In the genomic region with DNA sequence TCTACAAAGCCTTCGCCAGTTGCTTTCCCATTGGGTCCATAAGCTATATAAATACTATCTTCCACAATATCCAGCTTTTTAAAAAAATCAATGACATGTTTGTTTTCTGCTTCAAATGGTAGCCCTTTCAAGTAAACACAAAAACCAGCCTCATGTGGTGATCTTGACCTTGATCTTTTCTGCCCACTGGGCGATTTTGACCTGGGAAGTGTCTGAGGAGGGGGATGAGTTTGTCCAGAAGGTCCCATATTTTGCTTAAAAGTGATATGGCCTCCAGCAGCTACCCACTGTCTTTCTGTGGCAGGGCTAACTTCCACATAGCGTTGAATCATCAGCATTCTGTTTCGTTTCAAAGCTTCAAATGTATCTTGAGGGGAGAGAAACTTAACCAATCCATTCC, we compare ENCODE assay signal across 17 cellular contexts. TPM values are rescaled to one million over a fixed set of nuclear protein-coding genes. Genes with fewer than 3 reads are reported as not detected.
A peak's percentile ranks its signal among the peaks of the same experiment; 100 is the strongest.
DNase-seq lines count a peak whose midpoint lies in the region; ATAC-seq, FAIRE-seq and TF ChIP-seq lines count a peak whose summit lies in the region.
"Had no signal": no experiment of that assay in that cellular context is flagged by ENCODE, and none has a peak within 500 bp of the region (broad histone marks: within the 10 kb centered on the region; RNA-seq: fewer than 3 reads in every experiment).

No MANE protein-coding gene starts in this region.

- no peak for TF ChIP-seq EP300 in GM12878 (IDR thresholded peaks at IDR 0.05; ENCODE audit: borderline replicate concordance in 1 of 2, control insufficient read depth in 1 of 2, low read depth in 2 of 2, low read length in 2 of 2)

- H3K27me3 ChIP-seq in A673 (replicated peaks; ENCODE audit: insufficient read depth, low read depth, low read length, poor library complexity) = no peaks in the 10 kb centered on the region
- H3K27me3 ChIP-seq in HCT116 (ENCODE audit: insufficient read depth, low read length) = no peaks in the 10 kb centered on the region
- H3K27me3 ChIP-seq in GM12878 (replicated peaks in 1 of 2; ENCODE audit: control insufficient read depth in 2 of 2, insufficient read depth in 2 of 2, low read length in 1 of 2) = no peaks in the 10 kb centered on the region
- H3K27me3 ChIP-seq in ascending aorta = no peaks in the 10 kb centered on the region

- POLR2A ChIA-PET in A673 (lab: Charles Lee; ENCODE audit: low non-redundant PET) (no interaction called here), HCT116 (lab: Charles Lee) (no interaction called here), GM12878 (lab: Charles Lee) (interaction anchor here (0.7 kb wide), 1 partner anchor 88 kb away, joined by 3 read pairs; the partner anchor contains the start of gene RBM39)

- H3K36me3 ChIP-seq in A673 (ENCODE audit: insufficient read depth, low read length, poor library complexity, severe bottlenecking) (peaks cover 67% of the 10 kb centered on the region), HCT116 (ENCODE audit: control insufficient read depth in 1 of 2, insufficient read depth in 2 of 2, low read length in 2 of 2) (peaks cover 14 to 56% of the 10 kb centered on the region in 2 experiments), GM12878 (ENCODE audit: control insufficient read depth in 2 of 2, insufficient read depth in 2 of 2, low read length in 1 of 2) (peaks cover 19 to 30% of the 10 kb centered on the region in 2 experiments), ascending aorta (peaks cover 18 to 29% of the 10 kb centered on the region in 2 donors)

- SMC1A ChIA-PET in GM12878 (lab: Charles Lee; ENCODE audit: uncharacterized antibody, unreplicated experiment) = interaction anchor here (1.1 kb wide), 1 partner anchor 81 kb away, joined by 3 read pairs; no protein-coding TSS in a partner anchor

- WGBS in GM12878 (ENCODE audit: insufficient coverage, insufficient replicate concordance, low lambda C conversion rate, missing lambda C conversion rate) = 97% methylated on average over 4 of the region's 4 CpGs

- H3K36me3 Mint-ChIP-seq in activated T-helper 1 cell treated with anti-CD3 and anti-CD28 coated beads, Interleukin-12 subunit alpha, Interleukin-12 subunit beta, Interleukin-2, Interleukin-4 antibody, amounts not matched to agents 30 ng/mL and 10 ng/mL and 1 ng/mL, durations not matched to agents 14 hours and 24 hours and 36 hours (ENCODE audit: low read depth) = peaks cover 23% of the 10 kb centered on the region

- intact Hi-C loops in A673 (cut with micrococcal nuclease; ENCODE audit: unreplicated experiment) = no loop called here
- intact Hi-C loops in HCT116 (cut with micrococcal nuclease) = no loop called here
- intact Hi-C loops in GM12878 (cut with micrococcal nuclease; ENCODE audit: unreplicated experiment) = no loop called here
- intact Hi-C loops in ascending aorta (cut with DNase I) = no loop called here
- intact Hi-C loops in activated T-helper 1 cell treated with anti-CD3 and anti-CD28 coated beads, Interleukin-12 subunit alpha, Interleukin-12 subunit beta, Interleukin-2, Interleukin-4 antibody, amounts not matched to agents 30 ng/mL and 10 ng/mL and 1 ng/mL, durations not matched to agents 14 hours and 24 hours and 36 hours (cut with micrococcal nuclease) = no loop called here

- in situ Hi-C loops in GM12878 (cut with MboI) = no loop called here

- TF ChIP-seq POLR2A in HCT116 (IDR thresholded peaks at IDR 0.05; ENCODE audit: borderline replicate concordance, extremely low read depth, insufficient read depth, insufficient read length) = no peak
- no peak; the same call in 1 of the 2 replicates for TF ChIP-seq POLR2A in GM12878 (IDR thresholded peaks at IDR 0.05; ENCODE audit: low read depth, low read length)

- no peak overlapping the region for H2AFZ ChIP-seq in HCT116 (ENCODE audit: low read depth, low read length, poor library complexity, severe bottlenecking)
- no peak overlapping the region for H2AFZ ChIP-seq in GM12878 (ENCODE audit: control insufficient read depth, low read depth, low read length)
- H2AFZ ChIP-seq: GM23338 had no signal

- H4K20me1 ChIP-seq in HCT116 (ENCODE audit: insufficient read depth) (peaks cover 74% of the 10 kb centered on the region), GM12878 (ENCODE audit: control insufficient read depth, insufficient read depth) (peaks cover 10% of the 10 kb centered on the region)

- H3K4me3 Mint-ChIP-seq in activated T-helper 1 cell treated with anti-CD3 and anti-CD28 coated beads, Interleukin-12 subunit alpha, Interleukin-12 subunit beta, Interleukin-2, Interleukin-4 antibody, amounts not matched to agents 30 ng/mL and 10 ng/mL and 1 ng/mL, durations not matched to agents 14 hours and 24 hours and 36 hours = no peak overlapping the region
- H3K4me3 Mint-ChIP-seq: B cell; CD4-positive, alpha-beta T cell; GM23338 had no signal

- CTCF ChIA-PET in A673 (lab: Charles Lee) (no interaction called here), HCT116 (lab: Charles Lee) (no interaction called here), GM12878 (lab: Yijun Ruan, JAX) (interaction anchor here (1.2 kb wide), 1 partner anchor 36 kb away, joined by 4 read pairs; no protein-coding TSS in a partner anchor)

- H3K27ac ChIP-seq in A673 (ENCODE audit: low read depth, low read length, poor library complexity, severe bottlenecking) (no peak overlapping the region), HCT116 (ENCODE audit: low read depth, low read length) (no peak overlapping the region), GM12878 (ENCODE audit: control insufficient read depth, insufficient read depth) (no peak overlapping the region), ascending aorta (no peak overlapping the region)

- peaks cover 100% of the 10 kb centered on the region for H3K79me2 ChIP-seq in HCT116 (ENCODE audit: insufficient read depth, low read length)
- peaks cover 84% of the 10 kb centered on the region for H3K79me2 ChIP-seq in GM12878 (ENCODE audit: control insufficient read depth, insufficient read depth, low read length)

- H3K4me3 ChIP-seq in A673 (ENCODE audit: low read depth, low read length, poor library complexity, severe bottlenecking) = no peak overlapping the region
- no peak overlapping the region for H3K4me3 ChIP-seq in HCT116 (replicated peaks in 1 of 2; ENCODE audit: low read depth in 1 of 2, low read length in 2 of 2)
- no peak overlapping the region for H3K4me3 ChIP-seq in GM12878
- H3K4me3 ChIP-seq in ascending aorta = no peak overlapping the region
- H3K4me3 ChIP-seq: GM23338 had no signal

- H3K27ac Mint-ChIP-seq in activated T-helper 1 cell treated with anti-CD3 and anti-CD28 coated beads, Interleukin-12 subunit alpha, Interleukin-12 subunit beta, Interleukin-2, Interleukin-4 antibody, amounts not matched to agents 30 ng/mL and 10 ng/mL and 1 ng/mL, durations not matched to agents 14 hours and 24 hours and 36 hours = no peak overlapping the region
- H3K27ac Mint-ChIP-seq: B cell; CD4-positive, alpha-beta T cell; GM23338 had no signal

- no peak for TF ChIP-seq RAD21 in HCT116 (IDR thresholded peaks at IDR 0.05; ENCODE audit: low read depth)
- no peak for TF ChIP-seq RAD21 in GM12878 (IDR thresholded peaks at IDR 0.05; ENCODE audit: insufficient read depth, low read depth, low read length)

- H3K4me2 ChIP-seq in HCT116 (ENCODE audit: low read length) (no peak overlapping the region), GM12878 (ENCODE audit: control insufficient read depth, insufficient read depth) (no peak overlapping the region)
- H3K4me2 ChIP-seq: GM23338 had no signal

- no peaks in the 10 kb centered on the region for H3K27me3 Mint-ChIP-seq in activated T-helper 1 cell treated with anti-CD3 and anti-CD28 coated beads, Interleukin-12 subunit alpha, Interleukin-12 subunit beta, Interleukin-2, Interleukin-4 antibody, amounts not matched to agents 30 ng/mL and 10 ng/mL and 1 ng/mL, durations not matched to agents 14 hours and 24 hours and 36 hours (ENCODE audit: insufficient read depth)
- H3K27me3 Mint-ChIP-seq: B cell; CD4-positive, alpha-beta T cell had no signal

- H3K9ac ChIP-seq in HCT116 (ENCODE audit: low read length) = no peak overlapping the region
- no peak overlapping the region for H3K9ac ChIP-seq in GM12878 (ENCODE audit: control insufficient read depth, insufficient read depth, low read length)

- no peaks in the 10 kb centered on the region for H3K9me3 Mint-ChIP-seq in activated T-helper 1 cell treated with anti-CD3 and anti-CD28 coated beads, Interleukin-12 subunit alpha, Interleukin-12 subunit beta, Interleukin-2, Interleukin-4 antibody, amounts not matched to agents 30 ng/mL and 10 ng/mL and 1 ng/mL, durations not matched to agents 14 hours and 24 hours and 36 hours
- H3K9me3 Mint-ChIP-seq: CD4-positive, alpha-beta T cell; GM23338 had no signal

- FAIRE-seq in GM12878 (lab: Jason Lieb, UNC) = no peak
- FAIRE-seq: D721Med, G401.6, GM12892 had no signal

- H3K4me1 ChIP-seq in A673 (ENCODE audit: insufficient read depth, low read length, poor library complexity, severe bottlenecking) (peaks cover 10% of the 10 kb centered on the region), HCT116 (ENCODE audit: control insufficient read depth in 1 of 2, insufficient read depth in 2 of 2, low read length in 2 of 2) (no peaks in the 10 kb centered on the region), GM12878 (ENCODE audit: control insufficient read depth, insufficient read depth, low read length) (no peaks in the 10 kb centered on the region), ascending aorta (peaks cover 4 to 36% of the 10 kb centered on the region in 2 donors)

- peaks cover 28% of the 10 kb centered on the region for H3K4me1 Mint-ChIP-seq in activated T-helper 1 cell treated with anti-CD3 and anti-CD28 coated beads, Interleukin-12 subunit alpha, Interleukin-12 subunit beta, Interleukin-2, Interleukin-4 antibody, amounts not matched to agents 30 ng/mL and 10 ng/mL and 1 ng/mL, durations not matched to agents 14 hours and 24 hours and 36 hours (ENCODE audit: low read depth)

- BruUV-seq in A673 (replicated peaks; lab: Mats Ljungman, UMichigan) = TSS peak; percentile 4
- TSS peak; percentile 4 for BruUV-seq in HCT116 (replicated peaks; lab: Mats Ljungman, UMichigan)
- TSS peak; percentile 24 for BruUV-seq in GM12878 (replicated peaks; lab: Mats Ljungman, UMichigan)

- TF ChIP-seq CTCF in A673 (conservative IDR thresholded peaks at IDR 0.05; ENCODE audit: low read depth, low read length) (no peak), HCT116 (IDR thresholded peaks at IDR 0.05 in 2 of 3, conservative IDR thresholded peaks at IDR 0.05 in 1 of 3; ENCODE audit: borderline replicate concordance in 1 of 3, insufficient read depth in 1 of 3, low read depth in 2 of 3, low read length in 2 of 3) (no peak), GM12878 (IDR thresholded peaks at IDR 0.05 in 2 of 3, conservative IDR thresholded peaks at IDR 0.05 in 1 of 3; ENCODE audit: control insufficient read depth in 2 of 3, extremely low read depth in 1 of 3, insufficient read depth in 1 of 3, low read depth in 3 of 3, low read length in 3 of 3) (no peak), ascending aorta (IDR thresholded peaks at IDR 0.05) (no peak)

- DNase-seq in A673 (ENCODE audit: low spot score) (no peak), HCT116 (ENCODE audit: low read depth, low spot score) (no peak), GM12878 (ENCODE audit: low read depth, low spot score) (no peak), NCI-H524 (lab: John Stamatoyannopoulos, UW) (no peak), ascending aorta (ENCODE audit: low spot score in 2 of 2) (no peak)
- no peak for DNase-seq in activated T-helper 1 cell treated with anti-CD3 and anti-CD28 coated beads, Interleukin-12 subunit alpha, Interleukin-12 subunit beta, Interleukin-2, Interleukin-4 antibody, amounts not matched to agents 30 ng/mL and 10 ng/mL and 1 ng/mL, durations not matched to agents 14 hours and 24 hours and 36 hours (ENCODE audit: low spot score)
- DNase-seq: C1 segment of cervical spinal cord; CD4-positive, alpha-beta T cell; DMS153; DMS79 treated with DMSO at 0.1 percent for 48 hours; EL; H7 had no signal

- RAD21 ChIA-PET in HCT116 (lab: Charles Lee; ENCODE audit: low non-redundant PET in 1 of 2, low total read pairs in 2 of 2, uncharacterized antibody in 2 of 2, unreplicated experiment in 2 of 2) (no interaction called here), GM12878 (lab: Charles Lee; ENCODE audit: unreplicated experiment) (interaction anchor here (0.6 kb wide), 1 partner anchor 75 kb away, joined by 3 read pairs; no protein-coding TSS in a partner anchor)

- ATAC-seq in HCT116 (no peak), GM12878 (no peak)

- H3K9me3 ChIP-seq in A673 (ENCODE audit: low read depth, low read length, poor library complexity, severe bottlenecking) (no peaks in the 10 kb centered on the region), HCT116 (ENCODE audit: control insufficient read depth in 1 of 2, insufficient read depth in 1 of 2, low read depth in 1 of 2, low read length in 2 of 2) (no peaks in the 10 kb centered on the region), GM12878 (replicated peaks; ENCODE audit: control insufficient read depth, insufficient read depth, low read length) (no peaks in the 10 kb centered on the region), ascending aorta (no peaks in the 10 kb centered on the region)

- no peaks in the 10 kb centered on the region for H3K9me2 ChIP-seq in HCT116 (ENCODE audit: insufficient read depth)

RNA-seq across cellular contexts. Expression of gene CPNE1, which starts 10.8 kb away (rescaled TPM):
- total RNA-seq in A673 (2021) (273 TPM in 2 replicates), HCT116 (2021; ENCODE audit: unreplicated experiment) (333 TPM), GM12878 (2014; rRNA removed) (185 and 191 TPM in 2 replicates), GM12878 (2014; rRNA removed; fragmentation: Illumina TruSeq; extraction: Trizol) (75.7 and 84.9 TPM in 2 replicates), GM12878 (2021) (209 and 214 TPM in 2 replicates), ascending aorta (208 TPM)
- 304 and 307 TPM in 2 replicates for polyA plus RNA-seq in HCT116 (2012)
- 116 and 119 TPM in 2 replicates for total RNA-seq in GM12878 (2013; cell fraction: nucleolus; rRNA removed)
- 241 TPM for polyA plus RNA-seq in GM12878 (2011; ENCODE audit: low read depth)
- polyA plus RNA-seq in GM12878 (2011; rRNA removed) (90.0 and 125 TPM in 2 replicates), GM12878 (2014; fragmentation: Illumina TruSeq; extraction: Trizol) (96.9 and 136 TPM in 2 replicates), GM12878 (2014; fragmentation: Nextera tagmentation; extraction: Ambion mirVana) (100 to 1,000 TPM in 1 of 2 experiments, 10 to 100 TPM in 1; 85.7 to 127 TPM), GM12878 (2014; rRNA removed) (155 and 157 TPM in 2 replicates), GM12878 (2016; fragmentation: Nextera tagmentation; extraction: Ambion mirVana) (100 to 1,000 TPM; 165 to 184 TPM)
- 216 and 299 TPM in 2 replicates for polyA plus RNA-seq in GM12878 (2011; cell fraction: cytosol; rRNA removed)
- 406 and 469 TPM in 2 replicates for polyA plus RNA-seq in GM12878 (2011; cell fraction: nucleus; rRNA removed)
- polyA plus RNA-seq in GM12878 (2012) = 202 and 220 TPM in 2 replicates
- polyA minus RNA-seq in GM12878 (2011; rRNA and poly(A)+ RNA removed) = 126 TPM in 2 replicates
- polyA minus RNA-seq in GM12878 (2011; cell fraction: cytosol; rRNA and poly(A)+ RNA removed) = 71.8 and 78.3 TPM in 2 replicates
- polyA minus RNA-seq in GM12878 (2011; cell fraction: nucleus; rRNA and poly(A)+ RNA removed) = 91.3 and 138 TPM in 2 replicates
- total RNA-seq in activated T-helper 1 cell treated with anti-CD3 and anti-CD28 coated beads, Interleukin-12 subunit alpha, Interleukin-12 subunit beta, Interleukin-2, Interleukin-4 antibody, amounts not matched to agents 30 ng/mL and 10 ng/mL and 1 ng/mL, durations not matched to agents 14 hours and 24 hours and 36 hours = 304 and 308 TPM in 2 replicates

RNA-seq across cellular contexts. Expression of gene RBM12, which starts 10.8 kb away (rescaled TPM):
- total RNA-seq in A673 (2021) (114 and 124 TPM in 2 replicates), HCT116 (2021; ENCODE audit: unreplicated experiment) (110 TPM), GM12878 (2014; rRNA removed) (42.4 and 51.4 TPM in 2 replicates), GM12878 (2014; rRNA removed; fragmentation: Illumina TruSeq; extraction: Trizol) (61.5 and 68.4 TPM in 2 replicates), GM12878 (2021) (119 and 126 TPM in 2 replicates), ascending aorta (8.9 TPM)
- 48.6 and 49.1 TPM in 2 replicates for polyA plus RNA-seq in HCT116 (2012)
- total RNA-seq in GM12878 (2013; cell fraction: nucleolus; rRNA removed) = 119 and 124 TPM in 2 replicates
- polyA plus RNA-seq in GM12878 (2011; ENCODE audit: low read depth) = 24.1 TPM
- polyA plus RNA-seq in GM12878 (2011; rRNA removed) (142 and 153 TPM in 2 replicates), GM12878 (2014; fragmentation: Illumina TruSeq; extraction: Trizol) (136 and 144 TPM in 2 replicates), GM12878 (2014; fragmentation: Nextera tagmentation; extraction: Ambion mirVana) (10 to 100 TPM in 1 of 2 experiments, 1 to 10 TPM in 1; 4.7 to 11.4 TPM), GM12878 (2014; rRNA removed) (61.5 and 70.9 TPM in 2 replicates), GM12878 (2016; fragmentation: Nextera tagmentation; extraction: Ambion mirVana) (10 to 100 TPM; 46.6 to 48.6 TPM)
- 123 and 124 TPM in 2 replicates for polyA plus RNA-seq in GM12878 (2011; cell fraction: cytosol; rRNA removed)
- 91.3 and 119 TPM in 2 replicates for polyA plus RNA-seq in GM12878 (2011; cell fraction: nucleus; rRNA removed)
- 34.4 and 39.2 TPM in 2 replicates for polyA plus RNA-seq in GM12878 (2012)
- polyA minus RNA-seq in GM12878 (2011; rRNA and poly(A)+ RNA removed) = 217 and 230 TPM in 2 replicates
- 22.3 and 47.3 TPM in 2 replicates for polyA minus RNA-seq in GM12878 (2011; cell fraction: cytosol; rRNA and poly(A)+ RNA removed)
- 25.1 and 56.5 TPM in 2 replicates for polyA minus RNA-seq in GM12878 (2011; cell fraction: nucleus; rRNA and poly(A)+ RNA removed)
- total RNA-seq in activated T-helper 1 cell treated with anti-CD3 and anti-CD28 coated beads, Interleukin-12 subunit alpha, Interleukin-12 subunit beta, Interleukin-2, Interleukin-4 antibody, amounts not matched to agents 30 ng/mL and 10 ng/mL and 1 ng/mL, durations not matched to agents 14 hours and 24 hours and 36 hours = 151 and 168 TPM in 2 replicates

RNA-seq across cellular contexts. Expression of gene SPAG4, which starts 38.3 kb away (rescaled TPM):
- total RNA-seq in A673 (2021) = 0.67 and 1.2 TPM in 2 replicates
- 6.2 TPM for total RNA-seq in HCT116 (2021; ENCODE audit: unreplicated experiment)
- 10.3 and 12.9 TPM in 2 replicates for polyA plus RNA-seq in HCT116 (2012)
- 7.6 and 10.3 TPM in 2 replicates for total RNA-seq in GM12878 (2013; cell fraction: nucleolus; rRNA removed)
- total RNA-seq in GM12878 (2014; rRNA removed) = 3.1 and 3.5 TPM in 2 replicates
- 2.0 and 2.1 TPM in 2 replicates for total RNA-seq in GM12878 (2014; rRNA removed; fragmentation: Illumina TruSeq; extraction: Trizol)
- total RNA-seq in GM12878 (2021) = 4.1 and 5.5 TPM in 2 replicates
- 5.1 TPM for polyA plus RNA-seq in GM12878 (2011; ENCODE audit: low read depth)
- polyA plus RNA-seq in GM12878 (2011; rRNA removed) = 7.4 and 12.5 TPM in 2 replicates
- 22.9 and 24.4 TPM in 2 replicates for polyA plus RNA-seq in GM12878 (2011; cell fraction: cytosol; rRNA removed)
- polyA plus RNA-seq in GM12878 (2011; cell fraction: nucleus; rRNA removed) = 36.0 and 72.8 TPM in 2 replicates
- 18.6 and 21.8 TPM in 2 replicates for polyA plus RNA-seq in GM12878 (2012)
- 0.27 and 0.90 TPM in 2 replicates for polyA plus RNA-seq in GM12878 (2014; fragmentation: Illumina TruSeq; extraction: Trizol)
- 1 to 10 TPM; 1.6 to 2.4 TPM for polyA plus RNA-seq in GM12878 (2014; fragmentation: Nextera tagmentation; extraction: Ambion mirVana)
- polyA plus RNA-seq in GM12878 (2014; rRNA removed) = 2.4 and 3.7 TPM in 2 replicates
- polyA plus RNA-seq in GM12878 (2016; fragmentation: Nextera tagmentation; extraction: Ambion mirVana) = 1 to 10 TPM; 1.6 to 3.5 TPM
- polyA minus RNA-seq in GM12878 (2011; rRNA and poly(A)+ RNA removed) = 5.4 and 11.1 TPM in 2 replicates
- 4.5 and 7.2 TPM in 2 replicates for polyA minus RNA-seq in GM12878 (2011; cell fraction: cytosol; rRNA and poly(A)+ RNA removed)
- polyA minus RNA-seq in GM12878 (2011; cell fraction: nucleus; rRNA and poly(A)+ RNA removed) = 5.3 and 6.0 TPM in 2 replicates
- 35.3 TPM for total RNA-seq in ascending aorta
- total RNA-seq in activated T-helper 1 cell treated with anti-CD3 and anti-CD28 coated beads, Interleukin-12 subunit alpha, Interleukin-12 subunit beta, Interleukin-2, Interleukin-4 antibody, amounts not matched to agents 30 ng/mL and 10 ng/mL and 1 ng/mL, durations not matched to agents 14 hours and 24 hours and 36 hours = 3.6 and 5.1 TPM in 2 replicates

RNA-seq across cellular contexts. Expression of gene NFS1, which starts 45.3 kb away (rescaled TPM):
- total RNA-seq in A673 (2021) = 22.2 and 23.2 TPM in 2 replicates
- total RNA-seq in HCT116 (2021; ENCODE audit: unreplicated experiment) = 33.9 TPM
- 16.2 and 21.6 TPM in 2 replicates for polyA plus RNA-seq in HCT116 (2012)
- total RNA-seq in GM12878 (2013; cell fraction: nucleolus; rRNA removed) = 33.5 and 39.1 TPM in 2 replicates
- total RNA-seq in GM12878 (2014; rRNA removed) = 36.9 and 46.6 TPM in 2 replicates
- total RNA-seq in GM12878 (2014; rRNA removed; fragmentation: Illumina TruSeq; extraction: Trizol) = 26.9 and 28.2 TPM in 2 replicates
- 40.2 and 41.0 TPM in 2 replicates for total RNA-seq in GM12878 (2021)
- 28.4 TPM for polyA plus RNA-seq in GM12878 (2011; ENCODE audit: low read depth)
- 55.3 and 62.9 TPM in 2 replicates for polyA plus RNA-seq in GM12878 (2011; rRNA removed)
- polyA plus RNA-seq in GM12878 (2011; cell fraction: cytosol; rRNA removed) = 66.6 and 112 TPM in 2 replicates
- 77.6 and 111 TPM in 2 replicates for polyA plus RNA-seq in GM12878 (2011; cell fraction: nucleus; rRNA removed)
- 19.9 and 31.2 TPM in 2 replicates for polyA plus RNA-seq in GM12878 (2012)
- polyA plus RNA-seq in GM12878 (2014; fragmentation: Illumina TruSeq; extraction: Trizol) = 32.3 and 34.4 TPM in 2 replicates
- polyA plus RNA-seq in GM12878 (2014; fragmentation: Nextera tagmentation; extraction: Ambion mirVana) = 10 to 100 TPM in 1 of 2 experiments, 1 to 10 TPM in 1; 9.2 to 17.8 TPM
- polyA plus RNA-seq in GM12878 (2014; rRNA removed) = 69.2 and 74.1 TPM in 2 replicates
- polyA plus RNA-seq in GM12878 (2016; fragmentation: Nextera tagmentation; extraction: Ambion mirVana) = 10 to 100 TPM; 41.1 to 45.0 TPM
- polyA minus RNA-seq in GM12878 (2011; rRNA and poly(A)+ RNA removed) = 43.2 and 49.5 TPM in 2 replicates
- polyA minus RNA-seq in GM12878 (2011; cell fraction: cytosol; rRNA and poly(A)+ RNA removed) = 9.8 and 15.6 TPM in 2 replicates
- polyA minus RNA-seq in GM12878 (2011; cell fraction: nucleus; rRNA and poly(A)+ RNA removed) = 8.1 and 15.0 TPM in 2 replicates
- 62.2 TPM for total RNA-seq in ascending aorta
- total RNA-seq in activated T-helper 1 cell treated with anti-CD3 and anti-CD28 coated beads, Interleukin-12 subunit alpha, Interleukin-12 subunit beta, Interleukin-2, Interleukin-4 antibody, amounts not matched to agents 30 ng/mL and 10 ng/mL and 1 ng/mL, durations not matched to agents 14 hours and 24 hours and 36 hours = 35.7 and 36.2 TPM in 2 replicates

RNA-seq across cellular contexts. Expression of gene ROMO1, which starts 45.3 kb away (rescaled TPM):
- total RNA-seq in A673 (2021) (134 and 153 TPM in 2 replicates), HCT116 (2021; ENCODE audit: unreplicated experiment) (167 TPM), GM12878 (2014; rRNA removed) (319 and 354 TPM in 2 replicates), GM12878 (2014; rRNA removed; fragmentation: Illumina TruSeq; extraction: Trizol) (50.9 and 66.5 TPM in 2 replicates), GM12878 (2021) (154 and 161 TPM in 2 replicates), ascending aorta (85.5 TPM)
- 257 TPM in 2 replicates for polyA plus RNA-seq in HCT116 (2012)
- total RNA-seq in GM12878 (2013; cell fraction: nucleolus; rRNA removed) = 3.6 and 6.1 TPM in 2 replicates
- 238 TPM for polyA plus RNA-seq in GM12878 (2011; ENCODE audit: low read depth)
- polyA plus RNA-seq in GM12878 (2011; rRNA removed) (50.2 and 103 TPM in 2 replicates), GM12878 (2014; fragmentation: Illumina TruSeq; extraction: Trizol) (3.7 and 23.2 TPM in 2 replicates), GM12878 (2014; fragmentation: Nextera tagmentation; extraction: Ambion mirVana) (100 to 1,000 TPM; 565 to 631 TPM), GM12878 (2014; rRNA removed) (349 and 538 TPM in 2 replicates), GM12878 (2016; fragmentation: Nextera tagmentation; extraction: Ambion mirVana) (100 to 1,000 TPM; 502 to 547 TPM)
- 335 and 406 TPM in 2 replicates for polyA plus RNA-seq in GM12878 (2011; cell fraction: cytosol; rRNA removed)
- 128 and 138 TPM in 2 replicates for polyA plus RNA-seq in GM12878 (2011; cell fraction: nucleus; rRNA removed)
- polyA plus RNA-seq in GM12878 (2012) = 209 and 246 TPM in 2 replicates
- polyA minus RNA-seq in GM12878 (2011; rRNA and poly(A)+ RNA removed) = 14.2 and 36.2 TPM in 2 replicates
- polyA minus RNA-seq in GM12878 (2011; cell fraction: cytosol; rRNA and poly(A)+ RNA removed) = 25.7 and 29.7 TPM in 2 replicates
- polyA minus RNA-seq in GM12878 (2011; cell fraction: nucleus; rRNA and poly(A)+ RNA removed) = 11.8 and 20.9 TPM in 2 replicates
- total RNA-seq in activated T-helper 1 cell treated with anti-CD3 and anti-CD28 coated beads, Interleukin-12 subunit alpha, Interleukin-12 subunit beta, Interleukin-2, Interleukin-4 antibody, amounts not matched to agents 30 ng/mL and 10 ng/mL and 1 ng/mL, durations not matched to agents 14 hours and 24 hours and 36 hours = 80.3 and 95.6 TPM in 2 replicates
